In the genomic region with DNA sequence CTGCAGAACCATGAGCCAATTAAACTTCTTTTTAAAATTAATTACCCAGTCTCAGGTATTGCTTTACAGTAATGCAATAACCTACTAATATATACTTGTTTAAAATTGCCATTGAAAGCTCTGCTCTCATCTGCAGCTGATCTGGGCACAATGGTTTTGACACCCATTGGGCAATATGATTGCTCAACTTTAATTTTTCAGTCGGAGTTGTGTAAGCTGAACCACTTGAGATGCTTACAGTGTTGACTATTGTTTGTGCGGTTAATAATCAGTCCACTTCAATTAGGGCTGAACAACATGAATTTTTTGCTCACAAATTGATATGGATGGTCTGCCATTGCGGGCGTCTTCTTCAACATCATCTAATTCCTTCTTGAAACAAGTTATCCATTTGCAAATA, we compare ENCODE assay signal across 31 cellular contexts. TPM values are rescaled to one million over a fixed set of nuclear protein-coding genes. Genes with fewer than 3 reads are reported as not detected.
"Had no signal": no experiment of that assay in that cellular context is flagged by ENCODE, and none has a peak within 500 bp of the region (broad histone marks: within the 10 kb centered on the region; RNA-seq: fewer than 3 reads in every experiment).

No MANE protein-coding gene starts in this region.

- ATAC-seq: activated CD4-positive, alpha-beta T cell treated with anti-CD3 and anti-CD28 coated beads for 36 hours; activated T-helper 17 cell treated with anti-CD3 and anti-CD28 coated beads, Interleukin-2, amount 50 U/mL, for 72 hours; T-cell had no signal

- H3K27ac ChIP-seq: adrenal gland, breast epithelium, Peyer's patch, RWPE1, WERI-Rb-1 had no signal

- H3K4me3 ChIP-seq: adrenal gland, breast epithelium, Peyer's patch had no signal

- H3K9me3 ChIP-seq: adrenal gland had no signal

- H3K27me3 ChIP-seq: adrenal gland, breast epithelium, Peyer's patch had no signal

- H3K4me1 ChIP-seq: adrenal gland, breast epithelium, Peyer's patch had no signal

- DNase-seq: activated CD4-positive, alpha-beta memory T cell treated with anti-CD3 and anti-CD28 coated beads, Interleukin-2, amount 10 ng/mL, durations not matched to agents 7 days and 5 days; activated CD4-positive, alpha-beta T cell treated with anti-CD3 and anti-CD28 coated beads for 36 hours; activated CD4-positive, alpha-beta T cell treated with anti-CD3 and anti-CD28 coated beads, Interleukin-2, amount 50 U/mL, for 1 hour; activated gamma-delta T cell; activated naive CD4-positive, alpha-beta T cell treated with anti-CD3 and anti-CD28 coated beads, Interleukin-2, amount 50 U/mL, for 16 hours; activated naive CD8-positive, alpha-beta T cell treated with anti-CD3 and anti-CD28 coated beads, Interleukin-2, amount 10 ng/mL, durations not matched to agents 7 days and 5 days; activated T-cell treated with anti-CD3 and anti-CD28 coated beads for 4 hours; activated T-cell treated with anti-CD3 and anti-CD28 coated beads, Interleukin-2, amount 50 U/mL, for 48 hours; adrenal gland; aorta; caudate nucleus; KG1; NCI-H1048; NCI-H146; NCI-H187 treated with DMSO at 0.1 percent for 48 hours; NCI-H2081 treated with DMSO at 0.1 percent for 48 hours; NCI-H446; NCI-H524; Peyer's patch; Right ventricle myocardium superior; T-cell; WERI-Rb-1 had no signal

- H3K36me3 ChIP-seq: adrenal gland, breast epithelium, Peyer's patch, WERI-Rb-1 had no signal

RNA-seq across cellular contexts. Expression of gene OR4K5, which starts 18.0 kb away (rescaled TPM):
- total RNA-seq: activated CD4-positive, alpha-beta memory T cell treated with anti-CD3 and anti-CD28 coated beads, Interleukin-2, amount 10 ng/mL, durations not matched to agents 7 days and 5 days; activated CD4-positive, alpha-beta T cell treated with anti-CD3 and anti-CD28 coated beads for 36 hours; activated CD8-positive, alpha-beta memory T cell treated with anti-CD3 and anti-CD28 coated beads for 36 hours; activated naive CD8-positive, alpha-beta T cell treated with anti-CD3 and anti-CD28 coated beads, Interleukin-2, amount 10 ng/mL, durations not matched to agents 7 days and 5 days; activated T-helper 17 cell treated with anti-CD3 and anti-CD28 coated beads, Interleukin-2, amount 50 U/mL, for 72 hours; adrenal gland; aorta; breast epithelium; cerebellum; LHCN-M2; M059J; Peyer's patch; Right ventricle myocardium superior; SK-MEL-5; T-cell; T-helper 2 cell treated with Interferon-gamma antibody and Interleukin-4, amounts not matched to agents 100 ng/mL and 5 ng/mL, for 36 hours had no signal

RNA-seq across cellular contexts. Expression of gene OR4K2, which starts 27.5 kb away (rescaled TPM):
- total RNA-seq: activated CD4-positive, alpha-beta memory T cell treated with anti-CD3 and anti-CD28 coated beads, Interleukin-2, amount 10 ng/mL, durations not matched to agents 7 days and 5 days; activated CD4-positive, alpha-beta T cell treated with anti-CD3 and anti-CD28 coated beads for 36 hours; activated CD8-positive, alpha-beta memory T cell treated with anti-CD3 and anti-CD28 coated beads for 36 hours; activated naive CD8-positive, alpha-beta T cell treated with anti-CD3 and anti-CD28 coated beads, Interleukin-2, amount 10 ng/mL, durations not matched to agents 7 days and 5 days; activated T-helper 17 cell treated with anti-CD3 and anti-CD28 coated beads, Interleukin-2, amount 50 U/mL, for 72 hours; adrenal gland; aorta; breast epithelium; cerebellum; LHCN-M2; M059J; Peyer's patch; Right ventricle myocardium superior; SK-MEL-5; T-cell; T-helper 2 cell treated with Interferon-gamma antibody and Interleukin-4, amounts not matched to agents 100 ng/mL and 5 ng/mL, for 36 hours had no signal

RNA-seq across cellular contexts. Expression of gene OR4K1, which starts 28.3 kb away (rescaled TPM):
- total RNA-seq: activated CD4-positive, alpha-beta memory T cell treated with anti-CD3 and anti-CD28 coated beads, Interleukin-2, amount 10 ng/mL, durations not matched to agents 7 days and 5 days; activated CD4-positive, alpha-beta T cell treated with anti-CD3 and anti-CD28 coated beads for 36 hours; activated CD8-positive, alpha-beta memory T cell treated with anti-CD3 and anti-CD28 coated beads for 36 hours; activated naive CD8-positive, alpha-beta T cell treated with anti-CD3 and anti-CD28 coated beads, Interleukin-2, amount 10 ng/mL, durations not matched to agents 7 days and 5 days; activated T-helper 17 cell treated with anti-CD3 and anti-CD28 coated beads, Interleukin-2, amount 50 U/mL, for 72 hours; adrenal gland; aorta; breast epithelium; cerebellum; LHCN-M2; M059J; Peyer's patch; Right ventricle myocardium superior; SK-MEL-5; T-cell; T-helper 2 cell treated with Interferon-gamma antibody and Interleukin-4, amounts not matched to agents 100 ng/mL and 5 ng/mL, for 36 hours had no signal
